In genomic region chr15:73140154-73140553, GRCh38 we compare ENCODE assay signal across 18 cellular contexts.
DNase-seq lines count a peak whose midpoint lies in the region; ATAC-seq, FAIRE-seq and TF ChIP-seq lines count a peak whose summit lies in the region.
"Had no signal": no experiment of that assay in that cellular context is flagged by ENCODE, and none has a peak within 500 bp of the region (broad histone marks: within the 10 kb centered on the region; RNA-seq: fewer than 3 reads in every experiment).

No MANE protein-coding gene starts in this region.

- no TSS peak for BruUV-seq in A673 (replicated peaks; lab: Mats Ljungman, UMichigan)
- no TSS peak for BruUV-seq in K562 (replicated peaks; lab: Mats Ljungman, UMichigan)

- H3K36me3 ChIP-seq in A673 (ENCODE audit: insufficient read depth, low read length, poor library complexity, severe bottlenecking) (no peaks in the 10 kb centered on the region), HEK293 (ENCODE audit: control insufficient read depth in 2 of 2, insufficient read depth in 1 of 2, low read length in 2 of 2) (peaks cover 5 to 11% of the 10 kb centered on the region in 2 experiments; a peak in 2 of 3 replicates), K562 (ENCODE audit: control insufficient read depth, insufficient read depth, low read length) (no peaks in the 10 kb centered on the region), MM.1S (replicated peaks; ENCODE audit: insufficient read depth, low read length) (no peaks in the 10 kb centered on the region)

- H3K4me3 ChIP-seq in A673 (ENCODE audit: low read depth, low read length, poor library complexity, severe bottlenecking), result no peak overlapping the region
- H3K4me3 ChIP-seq in HEK293 (ENCODE audit: low read depth, low read length), result no peak overlapping the region
- no peak overlapping the region for H3K4me3 ChIP-seq in K562
- H3K4me3 ChIP-seq in MM.1S (ENCODE audit: low read length), result no peak overlapping the region
- H3K4me3 ChIP-seq: A549; BLaER1 treated with 17β-estradiol and CSF1 and Interleukin-3, amounts not matched to agents 10 nM and 100 nM; GM23338 had no signal

- H3K9me1 ChIP-seq in K562 (ENCODE audit: control insufficient read depth, insufficient read depth, low read length), result no peaks in the 10 kb centered on the region

- CTCF ChIA-PET in A673 (lab: Charles Lee), result no interaction called here
- CTCF ChIA-PET in HEK293 (lab: Yijun Ruan, JAX), result interaction anchor here (1.4 kb wide), 1 partner anchor 12 kb away, joined by 3 read pairs; no protein-coding TSS in a partner anchor
- CTCF ChIA-PET in K562 (lab: Yijun Ruan, JAX; ENCODE audit: low intra/inter-chr PET ratio), result no interaction called here

- H3K9ac ChIP-seq in K562 (ENCODE audit: insufficient read depth in 1 of 2, low read depth in 2 of 2, low read length in 2 of 2) (no peak overlapping the region), MM.1S (ENCODE audit: low read length) (no peak overlapping the region)
- H3K9ac ChIP-seq: BLaER1 treated with 17β-estradiol and CSF1 and Interleukin-3, amounts not matched to agents 10 nM and 100 nM had no signal

- peaks cover 29% of the 10 kb centered on the region for H3K4me1 ChIP-seq in A673 (ENCODE audit: insufficient read depth, low read length, poor library complexity, severe bottlenecking)
- no peaks in the 10 kb centered on the region for H3K4me1 ChIP-seq in HEK293 (ENCODE audit: control insufficient read depth, insufficient read depth, low read length)
- H3K4me1 ChIP-seq in K562 (replicated peaks in 1 of 2; ENCODE audit: control insufficient read depth in 2 of 2, insufficient read depth in 2 of 2, low read length in 2 of 2), result no peaks in the 10 kb centered on the region
- H3K4me1 ChIP-seq in MM.1S (ENCODE audit: low read length), result no peaks in the 10 kb centered on the region

- POLR2A ChIA-PET in A673 (lab: Charles Lee; ENCODE audit: low non-redundant PET) (no interaction called here), HEK293 (lab: Yijun Ruan, JAX) (no interaction called here), K562 (lab: Yijun Ruan, JAX) (no interaction called here)

- DNase-seq in A673 (ENCODE audit: low spot score) (no peak), K562 (ENCODE audit: extremely low read depth in 1 of 4, low spot score in 3 of 4) (no peak), cerebellar cortex (ENCODE audit: low spot score) (no peak), MM.1S (no peak)
- DNase-seq: DMS153, DMS79, GDM1, HFFc6 had no signal

- ATAC-seq in SK-N-SH treated with all-trans-retinoic acid at 6 μM for 48 hours, result peak; percentile 77
- no peak for ATAC-seq in K562
- no peak for ATAC-seq in GM21786 (IDR thresholded peaks at IDR 0.05; ENCODE audit: unreplicated experiment)
- ATAC-seq: A549, GM23338 had no signal

- no peaks in the 10 kb centered on the region for H3K79me2 ChIP-seq in K562 (ENCODE audit: control insufficient read depth, insufficient read depth, low read length)
- H3K79me2 ChIP-seq in MM.1S (ENCODE audit: low read length), result no peaks in the 10 kb centered on the region

- TF ChIP-seq CTCF in A673 (conservative IDR thresholded peaks at IDR 0.05; ENCODE audit: low read depth, low read length) (no peak), HEK293 (tag by site-specific recombination; IDR thresholded peaks at IDR 0.05) (no peak), K562 (IDR thresholded peaks at IDR 0.05 in 2 of 3, conservative IDR thresholded peaks at IDR 0.05 in 1 of 3; ENCODE audit: insufficient read depth in 2 of 3, low read depth in 1 of 3, low read length in 3 of 3) (no peak), MM.1S (IDR thresholded peaks at IDR 0.05; ENCODE audit: low read length) (no peak)

- H2AFZ ChIP-seq in K562 (ENCODE audit: low read depth, low read length) (no peak overlapping the region), MM.1S (ENCODE audit: low read length) (no peak overlapping the region)
- H2AFZ ChIP-seq: GM23338 had no signal

- intact Hi-C loops in A673 (cut with micrococcal nuclease; ENCODE audit: unreplicated experiment), result loop anchor here (10.0 kb wide), 1 partner anchor 65 kb away; no protein-coding TSS in a partner anchor
- intact Hi-C loops in K562 (cut with micrococcal nuclease), result no loop called here

- no peaks in the 10 kb centered on the region; the same call in 1 of the 2 replicates for H4K20me1 ChIP-seq in K562 (replicated peaks; ENCODE audit: control insufficient read depth, insufficient read depth, low read length)
- no peaks in the 10 kb centered on the region for H4K20me1 ChIP-seq in MM.1S (ENCODE audit: insufficient read depth, low read length)
- H4K20me1 ChIP-seq: BLaER1 treated with 17β-estradiol and CSF1 and Interleukin-3, amounts not matched to agents 10 nM and 100 nM had no signal

- H3K4me2 ChIP-seq in K562 (ENCODE audit: insufficient read depth, low read length) (no peak overlapping the region), MM.1S (ENCODE audit: low read depth, low read length) (no peak overlapping the region)
- H3K4me2 ChIP-seq: A549; BLaER1 treated with 17β-estradiol and CSF1 and Interleukin-3, amounts not matched to agents 10 nM and 100 nM; GM23338 had no signal

- no peaks in the 10 kb centered on the region for H3F3A ChIP-seq in MM.1S (ENCODE audit: insufficient read depth, low read length)

- no peak for TF ChIP-seq POLR2A in K562 (conservative IDR thresholded peaks at IDR 0.05)

- H3K9me3 ChIP-seq in A673 (ENCODE audit: low read depth, low read length, poor library complexity, severe bottlenecking) (no peaks in the 10 kb centered on the region), HEK293 (ENCODE audit: control insufficient read depth, insufficient read depth, low read depth, low read length) (no peaks in the 10 kb centered on the region), K562 (replicated peaks; ENCODE audit: control insufficient read depth, insufficient read depth, low read depth, low read length) (no peaks in the 10 kb centered on the region), MM.1S (replicated peaks; ENCODE audit: insufficient read depth, low read length) (no peaks in the 10 kb centered on the region)
- H3K9me3 ChIP-seq: A549; BLaER1 treated with 17β-estradiol and CSF1 and Interleukin-3, amounts not matched to agents 10 nM and 100 nM had no signal

- H3K27me3 ChIP-seq in A673 (replicated peaks; ENCODE audit: insufficient read depth, low read depth, low read length, poor library complexity) (no peaks in the 10 kb centered on the region), K562 (ENCODE audit: control insufficient read depth in 2 of 2, insufficient read depth in 2 of 2, low read length in 2 of 2) (no peaks in the 10 kb centered on the region; a peak in 1 of 5 replicates), MM.1S (replicated peaks; ENCODE audit: insufficient read depth, low read length) (no peaks in the 10 kb centered on the region)
- H3K27me3 ChIP-seq: BLaER1 treated with 17β-estradiol and CSF1 and Interleukin-3, amounts not matched to agents 10 nM and 100 nM had no signal

- 8% methylated on average over 3 of the region's 3 CpGs for WGBS in K562 (ENCODE audit: insufficient coverage, low coverage, missing lambda C conversion rate)

- H3K9me2 ChIP-seq in MM.1S (replicated peaks; ENCODE audit: insufficient read depth, low read length), result no peaks in the 10 kb centered on the region

- no peak for TF ChIP-seq EP300 in K562 (IDR thresholded peaks at IDR 0.05; ENCODE audit: low read length)

- TF ChIP-seq RAD21 in K562 (CRISPR knock-in tag; conservative IDR thresholded peaks at IDR 0.05 in 1 of 2, IDR thresholded peaks at IDR 0.05 in 1 of 2), result no peak

- peak overlapping the region; percentile 40 for H3K27ac ChIP-seq in A673 (ENCODE audit: low read depth, low read length, poor library complexity, severe bottlenecking)
- no peak overlapping the region for H3K27ac ChIP-seq in HEK293 (ENCODE audit: extremely low read depth, low read depth, low read length)
- no peak overlapping the region for H3K27ac ChIP-seq in K562 (ENCODE audit: extremely low read depth, low read depth, low read length)
- no peak overlapping the region for H3K27ac ChIP-seq in MM.1S (ENCODE audit: low read length)
- H3K27ac ChIP-seq: 22Rv1; A549; BLaER1 treated with 17β-estradiol and CSF1 and Interleukin-3, amounts not matched to agents 10 nM and 100 nM had no signal

- no peak for FAIRE-seq in K562 (lab: Jason Lieb, UNC)
- FAIRE-seq: GM12892, GM18507, H54 had no signal

- in situ Hi-C loops in K562 (cut with MboI), result no loop called here

TF ChIP-seq in HEK293, 187 proteins besides CTCF, POLR2A, EP300 and RAD21:
- no peak for TF ChIP-seq ZNF707 (tag by site-specific recombination; IDR thresholded peaks at IDR 0.05)
- no peak for TF ChIP-seq ZNF548 (tag by site-specific recombination; IDR thresholded peaks at IDR 0.05)
- TF ChIP-seq ZNF121 (tag by site-specific recombination; IDR thresholded peaks at IDR 0.05), result peak; percentile 60
TF ChIP-seq in HEK293: peak in this region for 1.

TF ChIP-seq in SK-N-SH treated with all-trans-retinoic acid at 6 μM for 48 hours, 23 proteins besides CTCF, POLR2A, EP300 and RAD21 (continues in another document):
- TF ChIP-seq OSR1 (CRISPR knock-in tag; IDR thresholded peaks at IDR 0.05) (no peak), ZNF565 (CRISPR knock-in tag; conservative IDR thresholded peaks at IDR 0.05; ENCODE audit: low read depth) (no peak), ZFP30 (CRISPR knock-in tag; IDR thresholded peaks at IDR 0.05) (no peak)
- TF ChIP-seq, protein P1, sequence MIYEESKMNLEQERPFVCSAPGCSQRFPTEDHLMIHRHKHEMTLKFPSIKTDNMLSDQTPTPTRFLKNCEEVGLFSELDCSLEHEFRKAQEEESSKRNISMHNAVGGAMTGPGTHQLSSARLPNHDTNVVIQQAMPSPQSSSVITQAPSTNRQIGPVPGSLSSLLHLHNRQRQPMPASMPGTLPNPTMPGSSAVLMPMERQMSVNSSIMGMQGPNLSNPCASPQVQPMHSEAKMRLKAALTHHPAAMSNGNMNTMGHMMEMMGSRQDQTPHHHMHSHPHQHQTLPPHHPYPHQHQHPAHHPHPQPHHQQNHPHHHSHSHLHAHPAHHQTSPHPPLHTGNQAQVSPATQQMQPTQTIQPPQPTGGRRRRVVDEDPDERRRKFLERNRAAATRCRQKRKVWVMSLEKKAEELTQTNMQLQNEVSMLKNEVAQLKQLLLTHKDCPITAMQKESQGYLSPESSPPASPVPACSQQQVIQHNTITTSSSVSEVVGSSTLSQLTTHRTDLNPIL (CRISPR knock-in tag; IDR thresholded peaks at IDR 0.05; ENCODE audit: low read depth), result no peak

TF ChIP-seq in K562, 482 proteins besides CTCF, POLR2A, EP300 and RAD21:
- TF ChIP-seq MEIS2 (IDR thresholded peaks at IDR 0.05; ENCODE audit: partially characterized antibody) (no peak), ZNF121 (CRISPR knock-in tag; conservative IDR thresholded peaks at IDR 0.05) (peak; percentile 59), PURB (CRISPR knock-in tag; IDR thresholded peaks at IDR 0.05; ENCODE audit: low read depth) (no peak)
